ENCODE assay signal across 11 cellular contexts in the genomic region with DNA sequence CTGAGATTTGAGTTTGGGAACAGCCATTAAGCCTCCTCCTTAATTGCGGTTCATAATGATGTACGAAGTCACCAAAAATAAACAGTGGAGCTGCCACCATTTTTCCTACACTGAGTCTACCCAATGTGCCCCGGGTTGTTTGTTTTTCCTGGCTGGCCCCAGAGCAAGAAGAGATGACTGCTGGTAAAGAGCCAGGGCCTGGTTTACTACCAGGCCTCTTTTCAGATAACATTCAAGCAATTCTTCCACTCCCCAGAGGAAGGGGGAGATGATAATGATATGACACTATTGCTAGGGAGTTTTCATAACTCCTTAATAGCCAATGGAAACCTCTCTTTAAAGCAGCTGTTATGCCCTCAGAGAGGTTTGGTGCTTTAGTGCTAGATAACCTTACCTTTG. TPM values are rescaled to one million over a fixed set of nuclear protein-coding genes. Genes with fewer than 3 reads are reported as not detected.
DNase-seq lines count a peak whose midpoint lies in the region; TF ChIP-seq lines count a peak whose summit lies in the region.
"Had no signal": no experiment of that assay in that cellular context is flagged by ENCODE, and none has a peak within 500 bp of the region (broad histone marks: within the 10 kb centered on the region; RNA-seq: fewer than 3 reads in every experiment).

No MANE protein-coding gene starts in this region.

- peaks cover 13% of the 10 kb centered on the region for H3K4me1 ChIP-seq in fibroblast of lung (ENCODE audit: control insufficient read depth, extremely low read depth, insufficient read depth, low read length)
- H3K4me1 ChIP-seq in vagina: no peaks in the 10 kb centered on the region

- intact Hi-C loops in vagina (cut with DNase I): no loop called here
- intact Hi-C loops in posterior cingulate gyrus (cut with DNase I): no loop called here

- DNase-seq in NCI-H2081 (lab: John Stamatoyannopoulos, UW) (peak; percentile 13 to 65), NCI-H2081 treated with DMSO at 0.1 percent for 48 hours (lab: John Stamatoyannopoulos, UW) (no peak), fibroblast of lung (ENCODE audit: low read depth in 2 of 2) (peak; percentile 77 to 98), mucosa of gallbladder (ENCODE audit: low spot score) (peak; percentile 21), vagina (ENCODE audit: extremely low spot score in 2 of 2) (no peak), ecto neural progenitor cell (ENCODE audit: low spot score) (no peak), NCI-H1105 (lab: John Stamatoyannopoulos, UW) (no peak), posterior cingulate gyrus (no peak)
- DNase-seq: activated T-cell treated with anti-CD3 and anti-CD28 coated beads, Interleukin-2, amount 50 U/mL, for 1 hour; naive thymus-derived CD8-positive, alpha-beta T cell; stimulated activated CD4-positive, alpha-beta T cell treated with anti-CD3 and anti-CD28 coated beads, Interleukin-4, amount 100 ng/mL, for 4 hours had no signal

- H3K9me3 ChIP-seq in fibroblast of lung (ENCODE audit: control insufficient read depth, insufficient read depth, low read depth, low read length) (no peaks in the 10 kb centered on the region), vagina (no peaks in the 10 kb centered on the region)

- no peak overlapping the region for H3K4me3 ChIP-seq in fibroblast of lung (replicated peaks in 1 of 4; ENCODE audit: control extremely low read depth in 1 of 4, insufficient read depth in 1 of 4, low read depth in 3 of 4, low read length in 4 of 4)
- no peak overlapping the region for H3K4me3 ChIP-seq in vagina

- no peak overlapping the region for H3K9ac ChIP-seq in fibroblast of lung (ENCODE audit: insufficient read depth, low read length)

- no peaks in the 10 kb centered on the region for H4K20me1 ChIP-seq in fibroblast of lung (ENCODE audit: control insufficient read depth, extremely low read depth, insufficient read depth, low read length)

- no peak overlapping the region for H3K4me2 ChIP-seq in fibroblast of lung (ENCODE audit: extremely low read depth, insufficient read depth, low read length)

- TF ChIP-seq CTCF in fibroblast of lung (conservative IDR thresholded peaks at IDR 0.05 in 1 of 2, IDR thresholded peaks at IDR 0.05 in 1 of 2; ENCODE audit: low read depth in 1 of 2, low read length in 2 of 2) (no peak), vagina (IDR thresholded peaks at IDR 0.05) (no peak)

- no peak overlapping the region for H2AFZ ChIP-seq in fibroblast of lung (ENCODE audit: low read length)

- H3K27me3 ChIP-seq in fibroblast of lung (ENCODE audit: control insufficient read depth, insufficient read depth, low read length) (no peaks in the 10 kb centered on the region), vagina (no peaks in the 10 kb centered on the region)

- H3K36me3 ChIP-seq in fibroblast of lung (ENCODE audit: control insufficient read depth, insufficient read depth, low read length) (peaks cover 7% of the 10 kb centered on the region), vagina (peaks cover 3 to 30% of the 10 kb centered on the region in 2 donors)

- H3K79me2 ChIP-seq in fibroblast of lung (ENCODE audit: control insufficient read depth, insufficient read depth, low read length): no peaks in the 10 kb centered on the region

- TF ChIP-seq POLR2A in vagina (IDR thresholded peaks at IDR 0.05): no peak

- peak overlapping the region; percentile 43 for H3K27ac ChIP-seq in fibroblast of lung (ENCODE audit: insufficient read depth, low read length)
- H3K27ac ChIP-seq in vagina: peak overlapping the region; percentile 22

RNA-seq across cellular contexts. Expression of a gene that starts 42.3 kb away (rescaled TPM):
- total RNA-seq in fibroblast of lung (18.0 and 19.0 TPM in 2 replicates), mucosa of gallbladder (18.4 TPM), vagina (14.0 TPM)
- polyA plus RNA-seq in fibroblast of lung: 19.9 and 21.4 TPM in 2 replicates
- 12.4 and 13.3 TPM in 2 replicates for polyA plus RNA-seq in fibroblast of lung (2012)
- 10.9 and 14.8 TPM in 2 replicates for polyA minus RNA-seq in fibroblast of lung (ENCODE audit: low replicate concordance)

RNA-seq across cellular contexts. Expression of a gene that starts 42.4 kb away (rescaled TPM):
- total RNA-seq in fibroblast of lung: 16.2 and 19.8 TPM in 2 replicates
- 10.1 and 11.2 TPM in 2 replicates for polyA plus RNA-seq in fibroblast of lung
- 9.9 and 10.0 TPM in 2 replicates for polyA plus RNA-seq in fibroblast of lung (2012)
- 21.4 and 48.3 TPM in 2 replicates for polyA minus RNA-seq in fibroblast of lung (ENCODE audit: low replicate concordance)
- total RNA-seq in mucosa of gallbladder: 34.2 TPM
- total RNA-seq in vagina: 26.5 TPM

RNA-seq across cellular contexts. Expression of a gene that starts 44.3 kb away (rescaled TPM):
- 21.1 and 31.2 TPM in 2 replicates for total RNA-seq in fibroblast of lung
- polyA plus RNA-seq in fibroblast of lung: 25.9 and 33.6 TPM in 2 replicates
- polyA plus RNA-seq in fibroblast of lung (2012): 44.8 and 46.4 TPM in 2 replicates
- 66.4 and 149 TPM in 2 replicates for polyA minus RNA-seq in fibroblast of lung (ENCODE audit: low replicate concordance)
- total RNA-seq in mucosa of gallbladder: 63.9 TPM
- total RNA-seq in vagina: 70.2 TPM

Comparison
In these comparisons a context has a peak if more than half of its experiments do, and no peak if none do; other contexts are left out.
1. DNase-seq: peak in NCI-H2081 (2 of 2), fibroblast of lung (2 of 2) and mucosa of gallbladder (single experiment); none in NCI-H2081 treated with DMSO at 0.1 percent for 48 hours (single experiment), vagina (0 of 2), ecto neural progenitor cell (single experiment), NCI-H1105 (single experiment) and posterior cingulate gyrus (0 of 10).